ENCODE assay signal across 8 cellular contexts in genomic region chr6:131182991-131183425, GRCh38. TPM values are rescaled to one million over a fixed set of nuclear protein-coding genes. Genes with fewer than 3 reads are reported as not detected.
DNase-seq lines count a peak whose midpoint lies in the region; ATAC-seq, FAIRE-seq and TF ChIP-seq lines count a peak whose summit lies in the region.

No MANE protein-coding gene starts in this region.

- no peak for TF ChIP-seq POLR2A in H1 (IDR thresholded peaks at IDR 0.05; ENCODE audit: control extremely low read depth in 1 of 2, low read depth in 2 of 2, low read length in 2 of 2)

- peak overlapping the region; percentile 77; the same call in 1 of the 2 replicates for H2BK20ac ChIP-seq in H1 (ENCODE audit: low read length)

- H3K36me3 ChIP-seq in SU-DHL-6 (ENCODE audit: low read length) (no peaks in the 10 kb centered on the region), H1 (ENCODE audit: control insufficient read depth in 2 of 4, insufficient read depth in 4 of 4, low read length in 3 of 4) (no peaks in the 10 kb centered on the region; a peak in 1 of 8 replicates), neuronal stem cell (replicated peaks in 1 of 2; ENCODE audit: control insufficient read depth in 2 of 2, insufficient read depth in 2 of 2, low read length in 2 of 2) (no peaks in the 10 kb centered on the region)

- peak; percentile 50 to 57 for TF ChIP-seq RAD21 in H1 (IDR thresholded peaks at IDR 0.05 in 1 of 2, conservative IDR thresholded peaks at IDR 0.05 in 1 of 2; ENCODE audit: low read depth in 2 of 2, low read length in 2 of 2)

- H3K79me2 ChIP-seq in SU-DHL-6 (ENCODE audit: insufficient read depth, low read length): no peaks in the 10 kb centered on the region
- H3K79me2 ChIP-seq in H1 (ENCODE audit: control insufficient read depth in 1 of 2, insufficient read depth in 2 of 2, low read length in 2 of 2): no peaks in the 10 kb centered on the region

- H2BK15ac ChIP-seq in H1 (ENCODE audit: low read length) (peak overlapping the region; percentile 92), neuronal stem cell (ENCODE audit: low read length) (no peak overlapping the region)

- H4K8ac ChIP-seq in H1 (ENCODE audit: extremely low read depth, insufficient read depth, low read length) (no peak overlapping the region), neuronal stem cell (ENCODE audit: low read depth, low read length) (no peak overlapping the region)

- H2AFZ ChIP-seq in SU-DHL-6 (ENCODE audit: low read depth, low read length, severe bottlenecking): peak overlapping the region; percentile 89
- H2AFZ ChIP-seq in H1 (ENCODE audit: low read length): peak overlapping the region; percentile 85; the same call in 1 of the 2 replicates
- peak overlapping the region; percentile 80 for H2AFZ ChIP-seq in neuronal stem cell (ENCODE audit: low read length)

- CTCF ChIA-PET in H1 (lab: Charles Lee; ENCODE audit: partially characterized antibody): interaction anchor here (0.6 to 6.2 kb wide), 25 partner anchors 9 to 413 kb away, joined by 3 to 73 read pairs (median 3); no protein-coding TSS in a partner anchor

- H3K9me2 ChIP-seq in SU-DHL-6 (replicated peaks; ENCODE audit: insufficient read depth, low read length): no peaks in the 10 kb centered on the region

- H2AK5ac ChIP-seq in H1 (ENCODE audit: low read depth, low read length) (peak overlapping the region; percentile 26; the same call in 1 of the 2 replicates), neuronal stem cell (ENCODE audit: low read depth, low read length) (no peak overlapping the region)

- no peak overlapping the region for H3K23ac ChIP-seq in H1 (ENCODE audit: insufficient read length)
- no peak overlapping the region for H3K23ac ChIP-seq in neuronal stem cell (ENCODE audit: low read depth, low read length, poor library complexity)

- POLR2A ChIA-PET in H1 (lab: Charles Lee; ENCODE audit: partially characterized antibody): interaction anchor here (1.0 kb wide), 2 partner anchors 11 to 350 kb away, joined by 3 to 4 read pairs; no protein-coding TSS in a partner anchor

- H2BK5ac ChIP-seq in H1 (ENCODE audit: low read depth, low read length) (peak overlapping the region; percentile 90; the same call in 1 of the 2 replicates), neuronal stem cell (ENCODE audit: low read length) (no peak overlapping the region)

- H3K4me1 ChIP-seq in H1 (replicated peaks in 1 of 4; ENCODE audit: control insufficient read depth in 3 of 4, insufficient read depth in 4 of 4, low read length in 3 of 4): peaks cover 0 to 11% (median 5%) of the 10 kb centered on the region in 4 experiments; a peak in 4 of 7 replicates
- H3K4me1 ChIP-seq in neuronal stem cell (ENCODE audit: control insufficient read depth in 2 of 2, insufficient read depth in 1 of 2, low read depth in 1 of 2, low read length in 2 of 2): no peaks in the 10 kb centered on the region

- no peak for TF ChIP-seq EP300 in H1 (IDR thresholded peaks at IDR 0.05; ENCODE audit: borderline replicate concordance in 1 of 2, low read depth in 2 of 2, low read length in 2 of 2)

- no peak overlapping the region for H3K9ac ChIP-seq in SU-DHL-6 (ENCODE audit: low read length)
- no peak overlapping the region for H3K9ac ChIP-seq in H1 (replicated peaks in 1 of 4; ENCODE audit: extremely low read depth in 1 of 4, low read depth in 3 of 4, low read length in 3 of 4)
- H3K9ac ChIP-seq in neuronal stem cell (ENCODE audit: low read depth, low read length, poor library complexity): no peak overlapping the region

- H3K14ac ChIP-seq in H1 (ENCODE audit: insufficient read length): no peak overlapping the region
- H3K14ac ChIP-seq in neuronal stem cell (ENCODE audit: low read length): no peak overlapping the region

- no peak overlapping the region for H3K27ac ChIP-seq in SU-DHL-6 (ENCODE audit: low read depth, low read length)
- no peak overlapping the region; the same call in 1 of the 2 replicates for H3K27ac ChIP-seq in H1 (ENCODE audit: low read depth, low read length)
- H3K27ac ChIP-seq in neuronal stem cell (replicated peaks; ENCODE audit: low read length): no peak overlapping the region

- peak; percentile 66 for DNase-seq in NCI-H82 (lab: John Stamatoyannopoulos, UW)
- no peak for DNase-seq in NCI-H82 treated with DMSO at 0.1 percent for 48 hours (lab: John Stamatoyannopoulos, UW; ENCODE audit: unreplicated experiment)
- DNase-seq in H1 (ENCODE audit: low read depth in 1 of 2, low spot score in 2 of 2): peak in 1 of 2 experiments; percentile 65
- DNase-seq in neuronal stem cell (ENCODE audit: low spot score): peak; percentile 11

- H3K9me3 ChIP-seq in SU-DHL-6 (ENCODE audit: insufficient read depth, low read length) (no peaks in the 10 kb centered on the region), H1 (ENCODE audit: insufficient read depth in 2 of 2, low read depth in 1 of 2, low read length in 1 of 2) (no peaks in the 10 kb centered on the region), neuronal stem cell (replicated peaks in 1 of 2; ENCODE audit: control insufficient read depth in 2 of 2, insufficient read depth in 1 of 2, low read depth in 1 of 2, low read length in 2 of 2) (no peaks in the 10 kb centered on the region)

- H3K18ac ChIP-seq in H1 (ENCODE audit: extremely low read depth, low read length) (peak overlapping the region; percentile 89), neuronal stem cell (ENCODE audit: low read length) (no peak overlapping the region)

- H3K4ac ChIP-seq in H1 (replicated peaks; ENCODE audit: insufficient read length, low read depth, low read length) (peak overlapping the region; percentile 54), neuronal stem cell (ENCODE audit: low read length) (no peak overlapping the region)

- peak; percentile 7 for FAIRE-seq in H1 (lab: Jason Lieb, UNC)

- H3K27me3 ChIP-seq in SU-DHL-6 (ENCODE audit: low read length): no peaks in the 10 kb centered on the region
- H3K27me3 ChIP-seq in H1 (replicated peaks in 1 of 4; ENCODE audit: control insufficient read depth in 3 of 4, extremely low read depth in 1 of 4, insufficient read depth in 3 of 4, low read length in 3 of 4): no peaks in the 10 kb centered on the region
- H3K27me3 ChIP-seq in neuronal stem cell (ENCODE audit: control insufficient read depth in 3 of 3, insufficient read depth in 3 of 3, low read depth in 1 of 3, low read length in 3 of 3): no peaks in the 10 kb centered on the region

- no peaks in the 10 kb centered on the region for H3F3A ChIP-seq in SU-DHL-6 (ENCODE audit: insufficient read depth)

- TF ChIP-seq CTCF in SU-DHL-6 (IDR thresholded peaks at IDR 0.05; ENCODE audit: insufficient read depth, low read length, poor library complexity, severe bottlenecking) (peak; percentile 45), H1 (IDR thresholded peaks at IDR 0.05; ENCODE audit: control extremely low read depth in 1 of 3, insufficient read depth in 1 of 3, low read depth in 1 of 3, low read length in 3 of 3) (peak in 2 of 3 experiments; percentile 40 to 55; a peak in 2 of 4 replicates)

- no peak overlapping the region for H3K56ac ChIP-seq in H1 (replicated peaks; ENCODE audit: insufficient read length, low read depth, low read length)

- H2BK12ac ChIP-seq in H1 (ENCODE audit: low read depth, low read length) (peak overlapping the region; percentile 35; the same call in 1 of the 2 replicates), neuronal stem cell (ENCODE audit: low read length) (no peak overlapping the region)

- H3K79me1 ChIP-seq in H1 (ENCODE audit: low read depth, low read length) (no peaks in the 10 kb centered on the region; the same call in 1 of the 2 replicates), neuronal stem cell (ENCODE audit: low read depth, low read length) (no peaks in the 10 kb centered on the region)

- no peak overlapping the region for H4K5ac ChIP-seq in H1 (ENCODE audit: insufficient read length, low read depth, low read length)

- H2BK120ac ChIP-seq in H1 (replicated peaks; ENCODE audit: low read depth, low read length): no peak overlapping the region
- no peak overlapping the region for H2BK120ac ChIP-seq in neuronal stem cell (ENCODE audit: low read depth, low read length)

- ATAC-seq in HG02981 (IDR thresholded peaks at IDR 0.05; ENCODE audit: unreplicated experiment): peak; percentile 67
- no peak for ATAC-seq in GM21381 (IDR thresholded peaks at IDR 0.05; ENCODE audit: unreplicated experiment)
- no peak for ATAC-seq in HG03460 (IDR thresholded peaks at IDR 0.05; ENCODE audit: unreplicated experiment)

- WGBS in H1 (ENCODE audit: extremely low coverage in 1 of 2, insufficient coverage in 1 of 2, insufficient read length in 1 of 2, insufficient replicate concordance in 2 of 2, low coverage in 1 of 2, low lambda C conversion rate in 2 of 2, missing lambda C conversion rate in 1 of 2), 2 experiments: 41% methylated on average over 5 of the region's 5 CpGs; no CpG with 5 or more reads in 1 of the 2 experiments
- WGBS in neuronal stem cell (ENCODE audit: extremely low coverage in 2 of 2, insufficient read length in 2 of 2, insufficient replicate concordance in 1 of 2), 2 donors: no CpG with 5 or more reads among the region's 5 CpGs

- H3K4me2 ChIP-seq in SU-DHL-6 (ENCODE audit: low read depth, low read length, poor library complexity, severe bottlenecking) (no peak overlapping the region), H1 (ENCODE audit: insufficient read depth in 1 of 2, low read depth in 2 of 2, low read length in 2 of 2) (peak overlapping the region in 1 of 2 experiments; percentile 20; a peak in 1 of 4 replicates), neuronal stem cell (ENCODE audit: insufficient read depth, low read length, poor library complexity, severe bottlenecking) (no peak overlapping the region)

- H3K23me2 ChIP-seq in H1 (ENCODE audit: low read depth, low read length): no peaks in the 10 kb centered on the region

- H3K4me3 ChIP-seq in SU-DHL-6 (ENCODE audit: insufficient read depth, low read length, poor library complexity, severe bottlenecking) (no peak overlapping the region), H1 (ENCODE audit: extremely low read depth in 1 of 4, insufficient read depth in 2 of 4, low read depth in 3 of 4, low read length in 4 of 4) (no peak overlapping the region), neuronal stem cell (ENCODE audit: low read length in 2 of 2) (no peak overlapping the region)

- H4K20me1 ChIP-seq in SU-DHL-6 (ENCODE audit: low read depth, low read length) (no peaks in the 10 kb centered on the region), H1 (replicated peaks in 1 of 2; ENCODE audit: control insufficient read depth in 1 of 2, insufficient read depth in 2 of 2, low read length in 2 of 2) (no peaks in the 10 kb centered on the region)

- H4K91ac ChIP-seq in H1 (replicated peaks; ENCODE audit: insufficient read length, low read length) (peak overlapping the region; percentile 46), neuronal stem cell (ENCODE audit: low read depth, low read length, poor library complexity) (no peak overlapping the region)

RNA-seq across cellular contexts. Expression of gene AKAP7, which starts 47.7 kb away (rescaled TPM):
- total RNA-seq in H1 (2021; fragmentation: NEBNext Ultra II Directional; extraction: Animal tissue kit (Norgen Biotek cat#: 25700)): 15.2 and 16.9 TPM in 2 replicates
- 1.8 and 4.7 TPM in 2 replicates for polyA plus RNA-seq in H1 (2011; rRNA removed)
- 5.2 TPM for polyA plus RNA-seq in H1 (2011; cell fraction: cytosol; rRNA removed)
- 1.6 TPM for polyA plus RNA-seq in H1 (2011; cell fraction: nucleus; rRNA removed)
- polyA plus RNA-seq in H1 (2012, experiment 1 of 2): 7.8 to 15.4 TPM (median 8.2 TPM) in 4 replicates
- 2.5 TPM for polyA plus RNA-seq in H1 (2012, experiment 2 of 2)
- polyA plus RNA-seq in H1 (2013, experiment 1 of 2): 27.1 TPM
- polyA plus RNA-seq in H1 (2013, experiment 2 of 2): 27.4 TPM
- polyA minus RNA-seq in H1 (2011; rRNA and poly(A)+ RNA removed): 3.5 and 5.0 TPM in 2 replicates
- 2.3 TPM for polyA minus RNA-seq in H1 (2011; cell fraction: cytosol; rRNA and poly(A)+ RNA removed)
- 6.7 TPM for polyA minus RNA-seq in H1 (2011; cell fraction: nucleus; rRNA and poly(A)+ RNA removed)
- polyA plus RNA-seq in neuronal stem cell (2013, experiment 1 of 2): 5.8 TPM
- 5.9 TPM for polyA plus RNA-seq in neuronal stem cell (2013, experiment 2 of 2)
